18 cellular contexts compared by ENCODE assay signal in genomic region chr18:7576685-7577084, GRCh38. TPM values are rescaled to one million over a fixed set of nuclear protein-coding genes. Genes with fewer than 3 reads are reported as not detected.
DNase-seq lines count a peak whose midpoint lies in the region; ATAC-seq, FAIRE-seq and TF ChIP-seq lines count a peak whose summit lies in the region.
"Had no signal": no experiment of that assay in that cellular context is flagged by ENCODE, and none has a peak within 500 bp of the region (broad histone marks: within the 10 kb centered on the region; RNA-seq: fewer than 3 reads in every experiment).

No MANE protein-coding gene starts in this region.

- H4K91ac ChIP-seq in H1 (replicated peaks; ENCODE audit: insufficient read length, low read length) (no peak overlapping the region), mesenchymal stem cell (ENCODE audit: low read length) (no peak overlapping the region)

- intact Hi-C loops in CD4-positive, alpha-beta T cell (cut with DNase I, micrococcal nuclease): no loop called here

- ATAC-seq in CD4-positive, alpha-beta T cell (ENCODE audit: poor library complexity): no peak
- no peak for ATAC-seq in stimulated activated memory B cell treated with anti-CD40 and anti-IgM and Interleukin-4, amounts not matched to agents 10 μg/mL and 1 μg/mL and 100 μg/mL, for 72 hours
- ATAC-seq in GM18870 (IDR thresholded peaks at IDR 0.05; ENCODE audit: unreplicated experiment): no peak
- ATAC-seq: activated CD8-positive, alpha-beta T cell treated with anti-CD3 and anti-CD28 coated beads, Interleukin-2, amount 10 ng/mL, durations not matched to agents 7 days and 5 days; heart right ventricle; mucosa of descending colon; stimulated activated naive B cell treated with anti-CD40 and anti-IgM and Interleukin-4, amounts not matched to agents 10 μg/mL and 1 μg/mL and 100 μg/mL, for 72 hours had no signal

- peak; percentile 77 for DNase-seq in BJ (ENCODE audit: low read depth)
- peak; percentile 45 for DNase-seq in M059J (ENCODE audit: low read depth)
- no peak for DNase-seq in H1 (ENCODE audit: low read depth in 1 of 2, low spot score in 2 of 2)
- peak; percentile 37 for DNase-seq in mesenchymal stem cell
- DNase-seq in CD4-positive, alpha-beta T cell: no peak
- DNase-seq in NCI-H2171 treated with DMSO at 0.1 percent for 48 hours (lab: John Stamatoyannopoulos, UW): no peak
- DNase-seq: activated CD8-positive, alpha-beta T cell treated with anti-CD3 and anti-CD28 coated beads, Interleukin-2, amount 10 ng/mL, durations not matched to agents 7 days and 5 days; adrenal gland; heart right ventricle; mucosa of descending colon; NCI-H1694; NCI-H510A; stimulated activated naive B cell treated with anti-CD40 and anti-IgM and Interleukin-4, amounts not matched to agents 10 μg/mL and 1 μg/mL and 100 μg/mL, for 72 hours; uterus had no signal

- no peak overlapping the region for H3K27ac Mint-ChIP-seq in CD4-positive, alpha-beta T cell
- H3K27ac Mint-ChIP-seq in stimulated activated memory B cell treated with anti-CD40 and anti-IgM and Interleukin-4, amounts not matched to agents 10 μg/mL and 1 μg/mL and 100 μg/mL, for 72 hours: no peak overlapping the region
- H3K27ac Mint-ChIP-seq: activated CD8-positive, alpha-beta T cell treated with anti-CD3 and anti-CD28 coated beads, Interleukin-2, amount 10 ng/mL, durations not matched to agents 7 days and 5 days; stimulated activated naive B cell treated with anti-CD40 and anti-IgM and Interleukin-4, amounts not matched to agents 10 μg/mL and 1 μg/mL and 100 μg/mL, for 72 hours had no signal

- H3K9me3 ChIP-seq in H1 (ENCODE audit: insufficient read depth in 2 of 2, low read depth in 1 of 2, low read length in 1 of 2): no peaks in the 10 kb centered on the region
- no peaks in the 10 kb centered on the region for H3K9me3 ChIP-seq in mesenchymal stem cell (ENCODE audit: control insufficient read depth, low read length)
- no peaks in the 10 kb centered on the region for H3K9me3 ChIP-seq in CD4-positive, alpha-beta T cell (ENCODE audit: control insufficient read depth, low read length)
- H3K9me3 ChIP-seq: adrenal gland, heart right ventricle, mucosa of descending colon, uterus had no signal

- H2BK5ac ChIP-seq in H1 (ENCODE audit: low read depth, low read length) (no peak overlapping the region; the same call in 1 of the 2 replicates), mesenchymal stem cell (ENCODE audit: low read depth, low read length, poor library complexity, severe bottlenecking) (peak overlapping the region; percentile 87)

- H3K14ac ChIP-seq in H1 (ENCODE audit: insufficient read length) (no peak overlapping the region), mesenchymal stem cell (ENCODE audit: low read length in 2 of 2) (no peak overlapping the region)

- H3K79me1 ChIP-seq in H1 (ENCODE audit: low read depth, low read length) (no peaks in the 10 kb centered on the region; the same call in 1 of the 2 replicates), mesenchymal stem cell (replicated peaks; ENCODE audit: low read length, poor library complexity, severe bottlenecking) (no peaks in the 10 kb centered on the region)

- TF ChIP-seq CTCF in BJ (IDR thresholded peaks at IDR 0.05; ENCODE audit: insufficient read depth, low read depth, low read length) (no peak), H1 (IDR thresholded peaks at IDR 0.05; ENCODE audit: control extremely low read depth in 1 of 3, insufficient read depth in 1 of 3, low read depth in 1 of 3, low read length in 3 of 3) (no peak)
- TF ChIP-seq CTCF in CD4-positive, alpha-beta T cell (IDR thresholded peaks at IDR 0.05): no peak

- CTCF ChIA-PET in BJ (lab: Yijun Ruan, JAX) (interaction anchor here (0.5 to 3.1 kb wide), 3 partner anchors 10 to 660 kb away, joined by 3 to 19 read pairs (median 3); partner anchors contain the start of gene PTPRM), H1 (lab: Charles Lee; ENCODE audit: partially characterized antibody) (interaction anchor here (0.5 to 2.1 kb wide), 7 partner anchors 8 to 304 kb away, joined by 3 to 8 read pairs (median 3); partner anchors contain the start of gene PTPRM)
- CTCF ChIA-PET in CD4-positive, alpha-beta T cell (lab: Charles Lee): no interaction called here

- H3K56ac ChIP-seq in H1 (replicated peaks; ENCODE audit: insufficient read length, low read depth, low read length): no peak overlapping the region

- 0 out of 2 replicates have a peak overlapping the region, but pooled peaks have one; percentile 83 for H2AK5ac ChIP-seq in H1 (ENCODE audit: low read depth, low read length)
- H2AK5ac ChIP-seq in mesenchymal stem cell (ENCODE audit: low read length, severe bottlenecking): peak overlapping the region; percentile 85

- H3K9ac ChIP-seq in H1 (replicated peaks in 1 of 4; ENCODE audit: extremely low read depth in 1 of 4, low read depth in 3 of 4, low read length in 3 of 4) (no peak overlapping the region), mesenchymal stem cell (ENCODE audit: low read length) (peak overlapping the region; percentile 53)

- no peak overlapping the region; a peak in 1 of 4 replicates for H3K4me2 ChIP-seq in H1 (ENCODE audit: insufficient read depth in 1 of 2, low read depth in 2 of 2, low read length in 2 of 2)
- no peak overlapping the region for H3K4me2 ChIP-seq in mesenchymal stem cell (ENCODE audit: low read length, poor library complexity, severe bottlenecking)

- no peak for TF ChIP-seq EP300 in H1 (IDR thresholded peaks at IDR 0.05; ENCODE audit: borderline replicate concordance in 1 of 2, low read depth in 2 of 2, low read length in 2 of 2)

- H3K4me3 ChIP-seq in BJ (ENCODE audit: low read depth, low read length) (no peak overlapping the region), H1 (ENCODE audit: extremely low read depth in 1 of 4, insufficient read depth in 2 of 4, low read depth in 3 of 4, low read length in 4 of 4) (no peak overlapping the region), mesenchymal stem cell (ENCODE audit: insufficient read depth in 1 of 2, low read depth in 1 of 2, low read length in 2 of 2) (no peak overlapping the region)
- H3K4me3 ChIP-seq: adrenal gland, heart right ventricle, mucosa of descending colon, skin epidermis, uterus had no signal

- H3K9me3 Mint-ChIP-seq in CD4-positive, alpha-beta T cell: no peaks in the 10 kb centered on the region
- H3K9me3 Mint-ChIP-seq in stimulated activated memory B cell treated with anti-CD40 and anti-IgM and Interleukin-4, amounts not matched to agents 10 μg/mL and 1 μg/mL and 100 μg/mL, for 72 hours: peaks cover 4% of the 10 kb centered on the region
- H3K9me3 Mint-ChIP-seq: stimulated activated naive B cell treated with anti-CD40 and anti-IgM and Interleukin-4, amounts not matched to agents 10 μg/mL and 1 μg/mL and 100 μg/mL, for 72 hours had no signal

- H3K23me2 ChIP-seq in H1 (ENCODE audit: low read depth, low read length): no peaks in the 10 kb centered on the region

- no peak for FAIRE-seq in H1 (lab: Jason Lieb, UNC)
- FAIRE-seq: GM19239 had no signal

- H3K36me3 Mint-ChIP-seq in CD4-positive, alpha-beta T cell (ENCODE audit: low read depth): no peaks in the 10 kb centered on the region
- no peaks in the 10 kb centered on the region for H3K36me3 Mint-ChIP-seq in stimulated activated memory B cell treated with anti-CD40 and anti-IgM and Interleukin-4, amounts not matched to agents 10 μg/mL and 1 μg/mL and 100 μg/mL, for 72 hours
- H3K36me3 Mint-ChIP-seq: stimulated activated naive B cell treated with anti-CD40 and anti-IgM and Interleukin-4, amounts not matched to agents 10 μg/mL and 1 μg/mL and 100 μg/mL, for 72 hours had no signal

- TF ChIP-seq POLR2A in H1 (IDR thresholded peaks at IDR 0.05; ENCODE audit: control extremely low read depth in 1 of 2, low read depth in 2 of 2, low read length in 2 of 2): no peak

- H3K23ac ChIP-seq in H1 (ENCODE audit: insufficient read length) (no peak overlapping the region), mesenchymal stem cell (ENCODE audit: low read length in 2 of 2) (no peak overlapping the region)

- no peak overlapping the region for H3K27ac ChIP-seq in H1 (ENCODE audit: low read depth, low read length)
- peak overlapping the region; percentile 88 for H3K27ac ChIP-seq in mesenchymal stem cell (ENCODE audit: low read length, poor library complexity, severe bottlenecking)
- no peak overlapping the region for H3K27ac ChIP-seq in CD4-positive, alpha-beta T cell (ENCODE audit: low read depth, low read length)
- H3K27ac ChIP-seq: adrenal gland, skin epidermis, uterus had no signal

- no peak for TF ChIP-seq RAD21 in H1 (IDR thresholded peaks at IDR 0.05 in 1 of 2, conservative IDR thresholded peaks at IDR 0.05 in 1 of 2; ENCODE audit: low read depth in 2 of 2, low read length in 2 of 2)

- no peak overlapping the region for H4K5ac ChIP-seq in H1 (ENCODE audit: insufficient read length, low read depth, low read length)

- H4K20me1 ChIP-seq in H1 (replicated peaks in 1 of 2; ENCODE audit: control insufficient read depth in 1 of 2, insufficient read depth in 2 of 2, low read length in 2 of 2): no peaks in the 10 kb centered on the region

- H2BK15ac ChIP-seq in H1 (ENCODE audit: low read length) (no peak overlapping the region), mesenchymal stem cell (ENCODE audit: low read depth, poor library complexity, severe bottlenecking) (no peak overlapping the region)

- H3K4me1 ChIP-seq in H1 (replicated peaks in 1 of 4; ENCODE audit: control insufficient read depth in 3 of 4, insufficient read depth in 4 of 4, low read length in 3 of 4) (peaks cover 0 to 15% (median 6%) of the 10 kb centered on the region in 4 experiments; a peak in 5 of 7 replicates), mesenchymal stem cell (ENCODE audit: control insufficient read depth, insufficient read depth, low read depth, low read length) (peaks cover 10% of the 10 kb centered on the region)
- H3K4me1 ChIP-seq: uterus had no signal

- H2BK12ac ChIP-seq in H1 (ENCODE audit: low read depth, low read length): no peak overlapping the region
- no peak overlapping the region for H2BK12ac ChIP-seq in mesenchymal stem cell (ENCODE audit: low read length in 2 of 2)

- no peak overlapping the region for H2BK120ac ChIP-seq in H1 (replicated peaks; ENCODE audit: low read depth, low read length)
- no peak overlapping the region for H2BK120ac ChIP-seq in mesenchymal stem cell (ENCODE audit: low read depth, low read length)

- peaks cover 11% of the 10 kb centered on the region for H3K27me3 Mint-ChIP-seq in CD4-positive, alpha-beta T cell
- H3K27me3 Mint-ChIP-seq in stimulated activated memory B cell treated with anti-CD40 and anti-IgM and Interleukin-4, amounts not matched to agents 10 μg/mL and 1 μg/mL and 100 μg/mL, for 72 hours: no peaks in the 10 kb centered on the region

- H3K18ac ChIP-seq in H1 (ENCODE audit: extremely low read depth, low read length): no peak overlapping the region
- H3K18ac ChIP-seq in mesenchymal stem cell (ENCODE audit: low read depth in 1 of 2, low read length in 2 of 2): no peak overlapping the region

- POLR2A ChIA-PET in BJ (lab: Charles Lee) (interaction anchor here (0.6 kb wide), 1 partner anchor 189 kb away, joined by 3 read pairs; no protein-coding TSS in a partner anchor), H1 (lab: Charles Lee; ENCODE audit: partially characterized antibody) (interaction anchor here (1.3 kb wide), 1 partner anchor 10 kb away, joined by 4 read pairs; the partner anchor contains the start of gene PTPRM)
- POLR2A ChIA-PET in CD4-positive, alpha-beta T cell (lab: Charles Lee): no interaction called here

- H2AFZ ChIP-seq in H1 (ENCODE audit: low read length) (no peak overlapping the region), mesenchymal stem cell (ENCODE audit: low read depth, low read length) (no peak overlapping the region)

- peaks cover 6% of the 10 kb centered on the region for H3K4me1 Mint-ChIP-seq in CD4-positive, alpha-beta T cell (ENCODE audit: low read depth)
- no peaks in the 10 kb centered on the region for H3K4me1 Mint-ChIP-seq in stimulated activated memory B cell treated with anti-CD40 and anti-IgM and Interleukin-4, amounts not matched to agents 10 μg/mL and 1 μg/mL and 100 μg/mL, for 72 hours

- no peaks in the 10 kb centered on the region for H3K36me3 ChIP-seq in BJ (ENCODE audit: control insufficient read depth, insufficient read depth, low read length)
- H3K36me3 ChIP-seq in H1 (ENCODE audit: control insufficient read depth in 2 of 4, insufficient read depth in 4 of 4, low read length in 3 of 4): no peaks in the 10 kb centered on the region
- H3K36me3 ChIP-seq in mesenchymal stem cell (ENCODE audit: control insufficient read depth in 1 of 2, insufficient read depth in 2 of 2, low read depth in 1 of 2, low read length in 2 of 2): no peaks in the 10 kb centered on the region
- H3K36me3 ChIP-seq: adrenal gland, heart right ventricle, uterus had no signal

- H4K8ac ChIP-seq in H1 (ENCODE audit: extremely low read depth, insufficient read depth, low read length) (no peak overlapping the region), mesenchymal stem cell (ENCODE audit: low read length) (no peak overlapping the region)

- no peaks in the 10 kb centered on the region for H3K79me2 ChIP-seq in H1 (ENCODE audit: control insufficient read depth in 1 of 2, insufficient read depth in 2 of 2, low read length in 2 of 2)

- no peak overlapping the region for H3K4me3 Mint-ChIP-seq in CD4-positive, alpha-beta T cell
- H3K4me3 Mint-ChIP-seq in stimulated activated memory B cell treated with anti-CD40 and anti-IgM and Interleukin-4, amounts not matched to agents 10 μg/mL and 1 μg/mL and 100 μg/mL, for 72 hours: no peak overlapping the region
- H3K4me3 Mint-ChIP-seq: activated CD8-positive, alpha-beta T cell treated with anti-CD3 and anti-CD28 coated beads, Interleukin-2, amount 10 ng/mL, durations not matched to agents 7 days and 5 days; stimulated activated naive B cell treated with anti-CD40 and anti-IgM and Interleukin-4, amounts not matched to agents 10 μg/mL and 1 μg/mL and 100 μg/mL, for 72 hours had no signal

- no peaks in the 10 kb centered on the region for H3K27me3 ChIP-seq in BJ (ENCODE audit: control insufficient read depth, insufficient read depth, low read length)
- no peaks in the 10 kb centered on the region for H3K27me3 ChIP-seq in H1 (replicated peaks in 1 of 4; ENCODE audit: control insufficient read depth in 3 of 4, extremely low read depth in 1 of 4, insufficient read depth in 3 of 4, low read length in 3 of 4)
- no peaks in the 10 kb centered on the region for H3K27me3 ChIP-seq in mesenchymal stem cell (ENCODE audit: control insufficient read depth in 1 of 2, insufficient read depth in 1 of 2, low read length in 2 of 2)
- no peaks in the 10 kb centered on the region for H3K27me3 ChIP-seq in CD4-positive, alpha-beta T cell (ENCODE audit: control insufficient read depth, insufficient read depth, low read length)
- H3K27me3 ChIP-seq: adrenal gland, heart right ventricle, uterus had no signal

- H2BK20ac ChIP-seq in H1 (ENCODE audit: low read length): no peak overlapping the region

- H3K4ac ChIP-seq in H1 (replicated peaks; ENCODE audit: insufficient read length, low read depth, low read length) (no peak overlapping the region), mesenchymal stem cell (ENCODE audit: low read depth in 1 of 2, low read length in 2 of 2) (no peak overlapping the region)

RNA-seq across cellular contexts. Expression of gene PTPRM, which starts 9.6 kb away (rescaled TPM):
- polyA plus RNA-seq in BJ (2011; rRNA removed): 149 TPM in 2 replicates
- 64.4 and 74.7 TPM in 2 replicates for polyA minus RNA-seq in BJ (2011; rRNA and poly(A)+ RNA removed)
- 14.0 and 32.0 TPM in 2 replicates for total RNA-seq in M059J (2014; rRNA removed; shearing (Covaris generic))
- 4.1 and 5.7 TPM in 2 replicates for total RNA-seq in H1 (2021; fragmentation: NEBNext Ultra II Directional; extraction: Animal tissue kit (Norgen Biotek cat#: 25700))
- polyA plus RNA-seq in H1 (2011; rRNA removed): 5.6 and 7.0 TPM in 2 replicates
- polyA plus RNA-seq in H1 (2011; cell fraction: cytosol; rRNA removed): 6.0 TPM
- polyA plus RNA-seq in H1 (2011; cell fraction: nucleus; rRNA removed): 19.5 TPM
- 4.0 to 5.9 TPM (median 4.6 TPM) in 4 replicates for polyA plus RNA-seq in H1 (2012, experiment 1 of 2)
- polyA plus RNA-seq in H1 (2012, experiment 2 of 2): 0.30 TPM
- polyA plus RNA-seq in H1 (2013, experiment 1 of 2): 7.0 TPM
- polyA plus RNA-seq in H1 (2013, experiment 2 of 2): 7.4 TPM
- 14.5 and 16.0 TPM in 2 replicates for polyA minus RNA-seq in H1 (2011; rRNA and poly(A)+ RNA removed)
- 9.4 TPM for polyA minus RNA-seq in H1 (2011; cell fraction: cytosol; rRNA and poly(A)+ RNA removed)
- polyA minus RNA-seq in H1 (2011; cell fraction: nucleus; rRNA and poly(A)+ RNA removed): 45.9 TPM
- 57.5 TPM for polyA plus RNA-seq in mesenchymal stem cell (2013, experiment 1 of 2)
- 57.1 TPM for polyA plus RNA-seq in mesenchymal stem cell (2013, experiment 2 of 2)
- total RNA-seq in CD4-positive, alpha-beta T cell: 10 to 100 TPM; 21.7 to 21.9 TPM

Comparison
In these comparisons a context has a peak if more than half of its experiments do, and no peak if none do; other contexts are left out.
1. DNase-seq: peak in BJ (single experiment), M059J (single experiment) and mesenchymal stem cell (single experiment); none in H1 (0 of 2), CD4-positive, alpha-beta T cell (0 of 10) and NCI-H2171 treated with DMSO at 0.1 percent for 48 hours (single experiment).